Comparison of ENCODE assay signal across 9 cellular contexts in genomic region chr5:81825237-81825636, GRCh38.
DNase-seq lines count a peak whose midpoint lies in the region; TF ChIP-seq lines count a peak whose summit lies in the region.
"Had no signal": no experiment of that assay in that cellular context is flagged by ENCODE, and none has a peak within 500 bp of the region (broad histone marks: within the 10 kb centered on the region; RNA-seq: fewer than 3 reads in every experiment).

No MANE protein-coding gene starts in this region.

- intact Hi-C loops in cardiac septum (cut with DNase I), result no loop called here
- intact Hi-C loops in transverse colon (cut with DNase I; ENCODE audit: low total_unique reads), result no loop called here

- H3K4me3 ChIP-seq in SJCRH30, result no peak overlapping the region
- no peak overlapping the region for H3K4me3 ChIP-seq in transverse colon

- TF ChIP-seq CTCF in transverse colon (IDR thresholded peaks at IDR 0.05), result no peak

- no peaks in the 10 kb centered on the region for H3K27me3 ChIP-seq in SJCRH30
- no peaks in the 10 kb centered on the region for H3K27me3 ChIP-seq in transverse colon

- TF ChIP-seq EP300 in transverse colon (IDR thresholded peaks at IDR 0.05; ENCODE audit: low read depth), result no peak

- TF ChIP-seq POLR2A in transverse colon (IDR thresholded peaks at IDR 0.05), result no peak

- H3K27ac ChIP-seq in SJCRH30, result no peak overlapping the region
- peak overlapping the region in 2 of 4 donors; percentile 3 to 22 for H3K27ac ChIP-seq in transverse colon
- H3K27ac ChIP-seq: 22Rv1 had no signal

- no peaks in the 10 kb centered on the region for H3K36me3 ChIP-seq in SJCRH30
- H3K36me3 ChIP-seq in transverse colon, result no peaks in the 10 kb centered on the region

- DNase-seq in DMS 273 (lab: John Stamatoyannopoulos, UW; ENCODE audit: unreplicated experiment) (peak; percentile 57), DMS 273 treated with DMSO at 0.1 percent for 48 hours (lab: John Stamatoyannopoulos, UW) (no peak), SJCRH30 (peak; percentile 20 to 24), cardiac septum (ENCODE audit: low spot score) (peak; percentile 83), transverse colon (peak; percentile 20), D341Med (ENCODE audit: low spot score) (no peak), Kasumi-1 (lab: John Stamatoyannopoulos, UW) (no peak)
- DNase-seq in activated CD4-positive, alpha-beta T cell treated with anti-CD3 and anti-CD28 coated beads, Interleukin-2, amount 50 U/mL, for 1 hour, result no peak

- in situ Hi-C loops in transverse colon (cut with MboI; ENCODE audit: low pct_ligation_motif_present in 1 of 4, low pct_unique_long_range_greater_than_20kb in 1 of 4, low sequenced_read_pairs in 3 of 4), result loop anchor here in 3 of 4 donors (25.0 kb wide), 1 partner anchor 313 kb away; no protein-coding TSS in a partner anchor

- no peaks in the 10 kb centered on the region for H3K9me3 ChIP-seq in SJCRH30 (replicated peaks)
- no peaks in the 10 kb centered on the region for H3K9me3 ChIP-seq in transverse colon

- H3K4me1 ChIP-seq in SJCRH30 (no peaks in the 10 kb centered on the region), transverse colon (peaks cover 0 to 13% (median 5%) of the 10 kb centered on the region in 4 donors)

- 63% methylated on average over 3 of the region's 3 CpGs; no CpG with 5 or more reads in 1 of the 2 donors for WGBS in transverse colon (ENCODE audit: low coverage in 1 of 2), 2 donors

Comparison
In these comparisons a context has a peak if more than half of its experiments do, and no peak if none do; other contexts are left out.
1. DNase-seq: peak in DMS 273 (single experiment), SJCRH30 (2 of 2), cardiac septum (single experiment) and transverse colon (single experiment); none in DMS 273 treated with DMSO at 0.1 percent for 48 hours (single experiment), D341Med (single experiment), activated CD4-positive, alpha-beta T cell treated with anti-CD3 and anti-CD28 coated beads, Interleukin-2, amount 50 U/mL, for 1 hour (single experiment) and Kasumi-1 (0 of 2).